14 cellular contexts compared by ENCODE assay signal in genomic region chr1:205270764-205271163, GRCh38. TPM values are rescaled to one million over a fixed set of nuclear protein-coding genes. Genes with fewer than 3 reads are reported as not detected.
DNase-seq lines count a peak whose midpoint lies in the region; ATAC-seq, FAIRE-seq and TF ChIP-seq lines count a peak whose summit lies in the region.
"Had no signal": no experiment of that assay in that cellular context is flagged by ENCODE, and none has a peak within 500 bp of the region (broad histone marks: within the 10 kb centered on the region; RNA-seq: fewer than 3 reads in every experiment).

No MANE protein-coding gene starts in this region.

- H3K9me3 ChIP-seq in left lung (no peaks in the 10 kb centered on the region), body of pancreas (no peaks in the 10 kb centered on the region)

- ATAC-seq in left lung (peak; percentile 16), body of pancreas (no peak), GM21447 (IDR thresholded peaks at IDR 0.05; ENCODE audit: unreplicated experiment) (no peak)

- H3K36me3 ChIP-seq in bronchial epithelial cell (ENCODE audit: control insufficient read depth, insufficient read depth, low read length) (no peaks in the 10 kb centered on the region), left lung (no peaks in the 10 kb centered on the region), body of pancreas (replicated peaks in 1 of 2; ENCODE audit: insufficient read depth in 1 of 2, low read depth in 2 of 2) (no peaks in the 10 kb centered on the region)

- no peak for TF ChIP-seq CTCF in bronchial epithelial cell (IDR thresholded peaks at IDR 0.05; ENCODE audit: insufficient read depth, low read length, severe bottlenecking)
- TF ChIP-seq CTCF in left lung (IDR thresholded peaks at IDR 0.05), result no peak
- no peak for TF ChIP-seq CTCF in body of pancreas (IDR thresholded peaks at IDR 0.05)

- H3K4me3 ChIP-seq in bronchial epithelial cell (ENCODE audit: low read depth, low read length) (no peak overlapping the region), left lung (no peak overlapping the region), body of pancreas (no peak overlapping the region)

- DNase-seq in COLO668 (lab: John Stamatoyannopoulos, UW; ENCODE audit: unreplicated experiment), result peak; percentile 81
- peak; percentile 80 for DNase-seq in NCI-H2029 treated with DMSO at 0.1 percent for 48 hours (lab: John Stamatoyannopoulos, UW)
- DNase-seq in bronchial epithelial cell (ENCODE audit: low read depth), result peak; percentile 98
- DNase-seq in left lung, result no peak
- no peak for DNase-seq in stimulated activated CD4-positive, alpha-beta T cell treated with anti-CD3 and anti-CD28 coated beads, Interleukin-4, amount 100 ng/mL, for 1 hour
- no peak for DNase-seq in body of pancreas
- no peak for DNase-seq in RCC 7860 (ENCODE audit: low spot score)
- DNase-seq: activated CD4-positive, CD25-positive, alpha-beta regulatory T cell; activated naive CD4-positive, alpha-beta T cell; CD4-positive, alpha-beta T cell; effector CD4-positive, alpha-beta T cell; MM.1S had no signal

- TF ChIP-seq POLR2A in body of pancreas (IDR thresholded peaks at IDR 0.05), result no peak

- H3K27ac ChIP-seq in left lung, result no peak overlapping the region
- peak overlapping the region in 1 of 4 donors; percentile 19 for H3K27ac ChIP-seq in body of pancreas

- H3K27me3 ChIP-seq in bronchial epithelial cell (ENCODE audit: control insufficient read depth, insufficient read depth, low read length), result no peaks in the 10 kb centered on the region
- H3K27me3 ChIP-seq in left lung, result no peaks in the 10 kb centered on the region
- H3K27me3 ChIP-seq in body of pancreas, result no peaks in the 10 kb centered on the region

- FAIRE-seq in bronchial epithelial cell (lab: Jason Lieb, UNC) (no peak), RCC 7860 (lab: Jason Lieb, UNC) (no peak)
- FAIRE-seq: keratinocyte had no signal

- H3K4me1 ChIP-seq in left lung (peaks cover 7 to 52% of the 10 kb centered on the region in 2 donors), body of pancreas (peaks cover 28% of the 10 kb centered on the region)

- intact Hi-C loops in left lung (cut with DNase I), result loop anchor here in 1 of 2 donors (5.0 kb wide), 1 partner anchor 52 kb away; the partner anchor contains the start of gene NUAK2
- intact Hi-C loops in body of pancreas (cut with DNase I), result loop anchor here (5.0 kb wide), 1 partner anchor 57 kb away; no protein-coding TSS in a partner anchor

- 55 to 66% methylated on average over 8 of the region's 8 CpGs for WGBS in body of pancreas, 2 donors

RNA-seq across cellular contexts. Expression of gene TMCC2, which starts 43.0 kb away (rescaled TPM):
- total RNA-seq in bronchial epithelial cell (0.51 and 0.53 TPM in 2 replicates), left lung (1 to 10 TPM; 3.4 TPM), body of pancreas (1 to 10 TPM; 1.3 to 1.6 TPM)

RNA-seq across cellular contexts. Expression of gene NUAK2, which starts 50.8 kb away (rescaled TPM):
- total RNA-seq in bronchial epithelial cell (3.9 and 9.9 TPM in 2 replicates), left lung (10 to 100 TPM; 10.3 to 12.3 TPM), body of pancreas (10 to 100 TPM; 11.2 to 20.8 TPM)

RNA-seq across cellular contexts. Expression of gene DSTYK, which starts 59.3 kb away (rescaled TPM):
- total RNA-seq in bronchial epithelial cell (11.3 and 13.7 TPM in 2 replicates), left lung (10 to 100 TPM; 11.1 to 13.6 TPM), body of pancreas (1 to 10 TPM; 6.5 to 8.6 TPM)

Comparison
In these comparisons a context has a peak if more than half of its experiments do, and no peak if none do; other contexts are left out.
1. DNase-seq: peak in COLO668 (single experiment), NCI-H2029 treated with DMSO at 0.1 percent for 48 hours (single experiment) and bronchial epithelial cell (single experiment); none in left lung (0 of 2), stimulated activated CD4-positive, alpha-beta T cell treated with anti-CD3 and anti-CD28 coated beads, Interleukin-4, amount 100 ng/mL, for 1 hour (single experiment), body of pancreas (0 of 4) and RCC 7860 (single experiment).